26 cellular contexts compared by ENCODE assay signal in the genomic region with DNA sequence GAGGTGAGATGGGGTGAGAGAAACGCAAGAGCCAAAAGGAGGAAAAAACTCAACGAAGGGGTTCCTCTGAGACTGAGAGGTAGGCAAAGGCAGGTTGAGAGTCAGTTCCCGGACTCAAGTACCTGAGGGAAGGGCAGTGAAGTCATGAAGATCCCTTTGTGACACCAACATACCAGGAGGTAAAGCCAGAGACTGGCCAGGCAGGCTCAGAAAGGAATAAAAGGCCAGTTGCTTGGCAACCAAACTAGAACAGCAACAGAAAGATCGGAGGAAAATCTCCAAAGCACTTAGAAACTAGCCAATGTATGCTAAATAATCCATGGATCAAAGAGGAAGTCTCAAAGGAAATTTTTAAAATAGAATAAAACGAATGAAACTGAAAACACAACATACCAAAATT.
DNase-seq lines count a peak whose midpoint lies in the region; ATAC-seq, FAIRE-seq and TF ChIP-seq lines count a peak whose summit lies in the region.
"Had no signal": no experiment of that assay in that cellular context is flagged by ENCODE, and none has a peak within 500 bp of the region (broad histone marks: within the 10 kb centered on the region; RNA-seq: fewer than 3 reads in every experiment).

No MANE protein-coding gene starts in this region.

- H3K36me3 ChIP-seq in bronchial epithelial cell (ENCODE audit: control insufficient read depth, insufficient read depth, low read length), result no peaks in the 10 kb centered on the region
- H3K36me3 ChIP-seq: transverse colon had no signal

- H3K4me3 ChIP-seq in bronchial epithelial cell (ENCODE audit: low read depth, low read length), result no peak overlapping the region
- H3K4me3 ChIP-seq: BLaER1 treated with 17β-estradiol and CSF1 and Interleukin-3, amounts not matched to agents 10 nM and 100 nM; lung; transverse colon had no signal

- H3K4me1 Mint-ChIP-seq in neural crest cell, result peaks cover 19% of the 10 kb centered on the region

- H3K27ac Mint-ChIP-seq in neural crest cell (ENCODE audit: unreplicated experiment), result peak overlapping the region; percentile 52
- H3K27ac Mint-ChIP-seq: activated CD4-positive, alpha-beta memory T cell treated with anti-CD3 and anti-CD28 coated beads for 36 hours; activated T-cell treated with anti-CD3 and anti-CD28 coated beads, Interleukin-2, amount 50 U/mL, for 72 hours; T-helper 2 cell treated with Interferon-gamma antibody and Interleukin-4, amounts not matched to agents 5 μg/mL and 100 μg/mL, for 36 hours had no signal

- H3K27me3 ChIP-seq in bronchial epithelial cell (ENCODE audit: control insufficient read depth, insufficient read depth, low read length), result no peaks in the 10 kb centered on the region
- H3K27me3 ChIP-seq: BLaER1 treated with 17β-estradiol and CSF1 and Interleukin-3, amounts not matched to agents 10 nM and 100 nM; transverse colon had no signal

- DNase-seq in HT-29 (ENCODE audit: low spot score) (peak; percentile 52), NCI-H2196 treated with DMSO at 0.1 percent for 48 hours (lab: John Stamatoyannopoulos, UW; ENCODE audit: unreplicated experiment) (peak; percentile 18), bronchial epithelial cell (ENCODE audit: low read depth) (peak; percentile 10), neural crest cell (ENCODE audit: low read depth, low spot score) (no peak), HCEC 1CT (no peak)
- DNase-seq: activated CD4-positive, alpha-beta memory T cell treated with anti-CD3 and anti-CD28 coated beads for 36 hours; activated CD4-positive, alpha-beta T cell treated with anti-CD3 and anti-CD28 coated beads for 1 hour; activated T-cell treated with anti-CD3 and anti-CD28 coated beads, Interleukin-2, amount 50 U/mL, for 72 hours; DMS79; GDM1; MM.1S; naive thymus-derived CD8-positive, alpha-beta T cell; NCI-H1105 treated with DMSO at 0.1 percent for 48 hours; NCI-H2171 treated with DMSO at 0.1 percent for 48 hours; NCI-H526; occipital lobe; Right ventricle myocardium superior; stimulated activated CD4-positive, alpha-beta T cell treated with anti-CD3 and anti-CD28 coated beads, Interleukin-4, amount 100 ng/mL, for 4 hours; transverse colon had no signal

- no peaks in the 10 kb centered on the region for H3K27me3 Mint-ChIP-seq in neural crest cell (ENCODE audit: low read depth)
- H3K27me3 Mint-ChIP-seq: activated CD4-positive, alpha-beta memory T cell treated with anti-CD3 and anti-CD28 coated beads for 36 hours; naive thymus-derived CD8-positive, alpha-beta T cell had no signal

- TF ChIP-seq CTCF in bronchial epithelial cell (IDR thresholded peaks at IDR 0.05; ENCODE audit: insufficient read depth, low read length, severe bottlenecking) (no peak), neural crest cell (conservative IDR thresholded peaks at IDR 0.05) (no peak)

- ATAC-seq in GM21619 (IDR thresholded peaks at IDR 0.05; ENCODE audit: unreplicated experiment) (no peak), HG03439 (IDR thresholded peaks at IDR 0.05; ENCODE audit: unreplicated experiment) (no peak)
- ATAC-seq: activated T-cell treated with anti-CD3 and anti-CD28 coated beads, Interleukin-2, amount 50 U/mL, for 72 hours; naive thymus-derived CD8-positive, alpha-beta T cell; Panc1 had no signal

- FAIRE-seq in bronchial epithelial cell (lab: Jason Lieb, UNC), result no peak
- FAIRE-seq: frontal cortex had no signal

- no peaks in the 10 kb centered on the region for H3K9me3 Mint-ChIP-seq in neural crest cell
- H3K9me3 Mint-ChIP-seq: activated CD4-positive, alpha-beta memory T cell treated with anti-CD3 and anti-CD28 coated beads for 36 hours; activated T-cell treated with anti-CD3 and anti-CD28 coated beads, Interleukin-2, amount 50 U/mL, for 72 hours; T-helper 2 cell treated with Interferon-gamma antibody and Interleukin-4, amounts not matched to agents 5 μg/mL and 100 μg/mL, for 36 hours had no signal

- H3K4me3 Mint-ChIP-seq in neural crest cell, result no peak overlapping the region
- H3K4me3 Mint-ChIP-seq: activated CD4-positive, alpha-beta memory T cell treated with anti-CD3 and anti-CD28 coated beads for 36 hours; activated T-cell treated with anti-CD3 and anti-CD28 coated beads, Interleukin-2, amount 50 U/mL, for 72 hours; naive thymus-derived CD8-positive, alpha-beta T cell; T-helper 2 cell treated with Interferon-gamma antibody and Interleukin-4, amounts not matched to agents 5 μg/mL and 100 μg/mL, for 36 hours had no signal

- no peaks in the 10 kb centered on the region for H3K36me3 Mint-ChIP-seq in neural crest cell (ENCODE audit: low read depth)
- H3K36me3 Mint-ChIP-seq: activated CD4-positive, alpha-beta memory T cell treated with anti-CD3 and anti-CD28 coated beads for 36 hours had no signal

Comparison
In these comparisons a context has a peak if more than half of its experiments do, and no peak if none do; other contexts are left out.
1. DNase-seq: peak in HT-29 (single experiment), NCI-H2196 treated with DMSO at 0.1 percent for 48 hours (single experiment) and bronchial epithelial cell (single experiment); none in neural crest cell (single experiment) and HCEC 1CT (single experiment).